ENCODE assay signal across 9 cellular contexts in genomic region chr7:40551685-40552576, GRCh38.
DNase-seq lines count a peak whose midpoint lies in the region; ATAC-seq and TF ChIP-seq lines count a peak whose summit lies in the region.
"Had no signal": no experiment of that assay in that cellular context is flagged by ENCODE, and none has a peak within 500 bp of the region (broad histone marks: within the 10 kb centered on the region; RNA-seq: fewer than 3 reads in every experiment).

No MANE protein-coding gene starts in this region.

- no peaks in the 10 kb centered on the region for H3K4me1 Mint-ChIP-seq in CD4-positive, alpha-beta memory T cell

- BruUV-seq in PC-3 (replicated peaks; lab: Mats Ljungman, UMichigan): no TSS peak

- 48% methylated on average over 8 of the region's 8 CpGs for WGBS in right cardiac atrium
- WGBS in esophagus squamous epithelium, 2 donors: 59 to 60% methylated on average over 8 of the region's 8 CpGs

- H3K9me2 ChIP-seq in PC-3 (replicated peaks; ENCODE audit: low read length): no peaks in the 10 kb centered on the region

- no peaks in the 10 kb centered on the region for H3K36me3 ChIP-seq in PC-3 (ENCODE audit: low read depth, low read length)
- H3K36me3 ChIP-seq in CD4-positive, alpha-beta memory T cell (ENCODE audit: insufficient read depth, low read length): no peaks in the 10 kb centered on the region
- H3K36me3 ChIP-seq in esophagus squamous epithelium: no peaks in the 10 kb centered on the region
- H3K36me3 ChIP-seq: SJSA1 had no signal

- no peak overlapping the region for H3K9ac ChIP-seq in PC-3 (ENCODE audit: low read length)

- no peak overlapping the region for H2AFZ ChIP-seq in PC-3 (ENCODE audit: low read length)

- CTCF ChIA-PET in PC-3 (lab: Charles Lee): no interaction called here
- CTCF ChIA-PET in CD4-positive, alpha-beta memory T cell (lab: Charles Lee; ENCODE audit: partially characterized antibody): no interaction called here

- no peaks in the 10 kb centered on the region for H3F3A ChIP-seq in PC-3 (ENCODE audit: low read length, unreplicated experiment)

- no peak overlapping the region for H3K27ac ChIP-seq in PC-3 (ENCODE audit: low read length)
- H3K27ac ChIP-seq in right cardiac atrium (ENCODE audit: low read length): no peak overlapping the region
- no peak overlapping the region for H3K27ac ChIP-seq in CD4-positive, alpha-beta memory T cell (ENCODE audit: low read depth, low read length)
- H3K27ac ChIP-seq in dorsolateral prefrontal cortex: no peak overlapping the region
- no peak overlapping the region for H3K27ac ChIP-seq in esophagus squamous epithelium
- H3K27ac ChIP-seq: SJSA1 had no signal

- no peak overlapping the region for H3K27ac Mint-ChIP-seq in CD4-positive, alpha-beta memory T cell

- no peaks in the 10 kb centered on the region for H3K36me3 Mint-ChIP-seq in CD4-positive, alpha-beta memory T cell

- POLR2A ChIA-PET in PC-3 (lab: Charles Lee; ENCODE audit: unreplicated experiment): no interaction called here
- POLR2A ChIA-PET in CD4-positive, alpha-beta memory T cell (lab: Charles Lee; ENCODE audit: partially characterized antibody): no interaction called here

- H3K9me3 ChIP-seq in PC-3 (ENCODE audit: low read length) (no peaks in the 10 kb centered on the region), right cardiac atrium (ENCODE audit: control insufficient read depth, low read length) (no peaks in the 10 kb centered on the region), esophagus squamous epithelium (no peaks in the 10 kb centered on the region)
- H3K9me3 ChIP-seq in CD4-positive, alpha-beta memory T cell (ENCODE audit: control insufficient read depth in 1 of 2, low read length in 2 of 2): no peaks in the 10 kb centered on the region
- H3K9me3 ChIP-seq: SJSA1 had no signal

- H3K27me3 ChIP-seq in PC-3 (ENCODE audit: low read length): no peaks in the 10 kb centered on the region
- H3K27me3 ChIP-seq in right cardiac atrium (ENCODE audit: control insufficient read depth, insufficient read depth): no peaks in the 10 kb centered on the region
- H3K27me3 ChIP-seq in CD4-positive, alpha-beta memory T cell (ENCODE audit: insufficient read depth, low read length): no peaks in the 10 kb centered on the region
- H3K27me3 ChIP-seq in dorsolateral prefrontal cortex: no peaks in the 10 kb centered on the region
- no peaks in the 10 kb centered on the region for H3K27me3 ChIP-seq in esophagus squamous epithelium
- H3K27me3 ChIP-seq: SJSA1 had no signal

- no peak overlapping the region for H3K4me2 ChIP-seq in PC-3 (ENCODE audit: low read length)

- ATAC-seq in GM18867 (IDR thresholded peaks at IDR 0.05; ENCODE audit: unreplicated experiment) (peak; percentile 70), HG02763 (IDR thresholded peaks at IDR 0.05; ENCODE audit: unreplicated experiment) (peak; percentile 70), PC-3 (peak; percentile 87), right cardiac atrium (peak; percentile 38 to 82), HG03139 (IDR thresholded peaks at IDR 0.05; ENCODE audit: unreplicated experiment) (no peak)

- no peaks in the 10 kb centered on the region for H3K27me3 Mint-ChIP-seq in CD4-positive, alpha-beta memory T cell

- no peak overlapping the region for H3K4me3 Mint-ChIP-seq in CD4-positive, alpha-beta memory T cell

- TF ChIP-seq POLR2A in esophagus squamous epithelium (IDR thresholded peaks at IDR 0.05): no peak

- TF ChIP-seq CTCF in PC-3 (conservative IDR thresholded peaks at IDR 0.05; ENCODE audit: low read depth, low read length): no peak
- TF ChIP-seq CTCF in dorsolateral prefrontal cortex (IDR thresholded peaks at IDR 0.05 in 54 of 56, conservative IDR thresholded peaks at IDR 0.05 in 2 of 56; ENCODE audit: low read depth in 1 of 56, partially characterized antibody in 56 of 56): no peak
- TF ChIP-seq CTCF in esophagus squamous epithelium (IDR thresholded peaks at IDR 0.05): no peak

- H3K4me3 ChIP-seq in PC-3 (ENCODE audit: low read length): no peak overlapping the region
- no peak overlapping the region for H3K4me3 ChIP-seq in right cardiac atrium (ENCODE audit: low read length)
- no peak overlapping the region for H3K4me3 ChIP-seq in CD4-positive, alpha-beta memory T cell (ENCODE audit: low read length in 2 of 2)
- H3K4me3 ChIP-seq in dorsolateral prefrontal cortex: no peak overlapping the region
- H3K4me3 ChIP-seq in esophagus squamous epithelium: no peak overlapping the region
- H3K4me3 ChIP-seq: SJSA1 had no signal

- intact Hi-C loops in PC-3 (cut with micrococcal nuclease) (no loop called here), right cardiac atrium (cut with DNase I) (no loop called here), dorsolateral prefrontal cortex (cut with DNase I) (no loop called here), esophagus squamous epithelium (cut with DNase I) (no loop called here)
- intact Hi-C loops in CD4-positive, alpha-beta memory T cell (cut with micrococcal nuclease): no loop called here

- no peaks in the 10 kb centered on the region for H3K79me2 ChIP-seq in PC-3 (ENCODE audit: low read length)

- no peaks in the 10 kb centered on the region for H4K20me1 ChIP-seq in PC-3 (ENCODE audit: low read length)

- DNase-seq in PC-3 (peak; percentile 56), right cardiac atrium (no peak), dorsolateral prefrontal cortex (no peak), esophagus squamous epithelium (lab: John Stamatoyannopoulos, UW) (no peak)
- DNase-seq in CD4-positive, alpha-beta memory T cell: no peak

- H3K4me1 ChIP-seq in PC-3 (ENCODE audit: insufficient read depth, low read length): peaks cover 10% of the 10 kb centered on the region; the same call in 1 of the 2 replicates
- H3K4me1 ChIP-seq in right cardiac atrium (ENCODE audit: control insufficient read depth, insufficient read depth, low read length): no peaks in the 10 kb centered on the region
- no peaks in the 10 kb centered on the region for H3K4me1 ChIP-seq in CD4-positive, alpha-beta memory T cell (ENCODE audit: insufficient read depth, low read length)
- H3K4me1 ChIP-seq in esophagus squamous epithelium: no peaks in the 10 kb centered on the region

- peaks cover 0 to 11% (median 6%) of the 10 kb centered on the region in 8 donors for H3K9me3 Mint-ChIP-seq in CD4-positive, alpha-beta memory T cell
